18 cellular contexts compared by ENCODE assay signal in the genomic region with DNA sequence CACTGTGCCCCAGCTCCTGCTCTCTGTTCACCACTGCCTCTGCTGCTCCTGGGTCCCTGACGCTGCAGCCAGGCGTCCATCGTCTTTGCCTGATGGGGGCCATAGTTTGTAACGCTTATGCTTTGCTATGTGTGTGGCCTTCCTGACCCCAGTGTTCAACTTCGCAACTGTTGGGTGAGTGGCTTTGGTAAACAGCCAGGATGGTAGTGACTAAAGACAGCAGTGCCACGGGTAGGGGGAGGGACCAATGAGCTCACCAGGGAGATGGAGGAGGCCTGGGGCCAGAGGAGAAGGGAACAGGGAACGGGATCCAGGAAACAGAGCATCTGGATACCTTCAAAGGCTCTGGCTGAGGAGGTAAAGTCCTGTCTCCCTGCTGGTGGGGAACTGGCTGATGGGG.
DNase-seq lines count a peak whose midpoint lies in the region; ATAC-seq and TF ChIP-seq lines count a peak whose summit lies in the region.
"Had no signal": no experiment of that assay in that cellular context is flagged by ENCODE, and none has a peak within 500 bp of the region (broad histone marks: within the 10 kb centered on the region; RNA-seq: fewer than 3 reads in every experiment).

No MANE protein-coding gene starts in this region.

- H3K9ac ChIP-seq in neural progenitor cell = no peak overlapping the region

- in situ Hi-C loops in transverse colon (cut with MboI; ENCODE audit: low pct_ligation_motif_present in 1 of 4, low pct_unique_long_range_greater_than_20kb in 1 of 4, low sequenced_read_pairs in 3 of 4) = loop anchor here in 2 of 4 donors (10.0 kb wide), 1 partner anchor 139 kb away; a partner anchor contains a TSS

- H2AFZ ChIP-seq in neural progenitor cell (replicated peaks) = no peak overlapping the region

- no peaks in the 10 kb centered on the region for H3K36me3 Mint-ChIP-seq in neural progenitor cell
- H3K36me3 Mint-ChIP-seq: IgD-negative memory B cell had no signal

- peaks cover 8% of the 10 kb centered on the region for H3K4me1 ChIP-seq in neural progenitor cell
- H3K4me1 ChIP-seq in transverse colon = no peaks in the 10 kb centered on the region

- H3K4me3 ChIP-seq in epithelial cell of esophagus (ENCODE audit: low read length) (no peak overlapping the region), neural progenitor cell (no peak overlapping the region), transverse colon (no peak overlapping the region)
- H3K4me3 ChIP-seq: MG63 had no signal

- H3K27ac ChIP-seq in neural progenitor cell = no peak overlapping the region
- H3K27ac ChIP-seq in transverse colon = no peak overlapping the region
- H3K27ac ChIP-seq: C4-2B had no signal

- no peaks in the 10 kb centered on the region for H3K9me3 ChIP-seq in neural progenitor cell (ENCODE audit: low read depth)
- no peaks in the 10 kb centered on the region for H3K9me3 ChIP-seq in transverse colon

- no peaks in the 10 kb centered on the region for H4K20me1 ChIP-seq in neural progenitor cell (ENCODE audit: low read depth)

- H3K27me3 Mint-ChIP-seq in neural progenitor cell (ENCODE audit: insufficient read depth, low read depth) = no peaks in the 10 kb centered on the region
- H3K27me3 Mint-ChIP-seq: IgD-negative memory B cell had no signal

- peaks cover 5% of the 10 kb centered on the region for H3K4me1 Mint-ChIP-seq in neural progenitor cell
- H3K4me1 Mint-ChIP-seq: IgD-negative memory B cell had no signal

- TF ChIP-seq CTCF in epithelial cell of esophagus (IDR thresholded peaks at IDR 0.05; ENCODE audit: insufficient read depth, low read depth, low read length, missing control alignments) (no peak), neural progenitor cell (IDR thresholded peaks at IDR 0.05) (no peak), transverse colon (IDR thresholded peaks at IDR 0.05) (no peak)

- ATAC-seq in left colon = no peak
- ATAC-seq: Panc1 had no signal

- H3K27me3 ChIP-seq in neural progenitor cell (no peaks in the 10 kb centered on the region), transverse colon (no peaks in the 10 kb centered on the region)
- H3K27me3 ChIP-seq: MG63 had no signal

- no peak overlapping the region for H3K4me3 Mint-ChIP-seq in neural progenitor cell
- H3K4me3 Mint-ChIP-seq: IgD-negative memory B cell had no signal

- intact Hi-C loops in left colon (cut with DNase I, micrococcal nuclease) (loop anchor here in 1 of 2 donors (5.0 kb wide), 1 partner anchor 136 kb away; a partner anchor contains a TSS), transverse colon (cut with DNase I; ENCODE audit: low total_unique reads) (no loop called here)

- no peak for TF ChIP-seq EP300 in transverse colon (IDR thresholded peaks at IDR 0.05; ENCODE audit: low read depth)

- H3K36me3 ChIP-seq in neural progenitor cell (no peaks in the 10 kb centered on the region), transverse colon (no peaks in the 10 kb centered on the region)
- H3K36me3 ChIP-seq: MG63 had no signal

- H3F3A ChIP-seq in neural progenitor cell (ENCODE audit: low read depth) = no peaks in the 10 kb centered on the region

- H3K4me2 ChIP-seq in neural progenitor cell = no peak overlapping the region

- H3K79me2 ChIP-seq in neural progenitor cell (ENCODE audit: low read depth) = no peaks in the 10 kb centered on the region

- TF ChIP-seq POLR2A in transverse colon (IDR thresholded peaks at IDR 0.05) = no peak

- WGBS in transverse colon (ENCODE audit: low coverage in 1 of 2), 2 donors = 57 to 74% methylated on average over 1 to 7 of the region's 7 CpGs

- peak overlapping the region; percentile 17 for H3K27ac Mint-ChIP-seq in neural progenitor cell
- H3K27ac Mint-ChIP-seq: IgD-negative memory B cell had no signal

- DNase-seq in EL (peak; percentile 35), LHCN-M2 (ENCODE audit: low read depth) (peak; percentile 2), epithelial cell of esophagus (ENCODE audit: low read depth) (peak; percentile 29), neural progenitor cell (ENCODE audit: low spot score) (no peak), left colon (no peak), transverse colon (no peak), NCI-H2081 (lab: John Stamatoyannopoulos, UW) (no peak)
- no peak for DNase-seq in central memory CD4-positive, alpha-beta T cell
- DNase-seq: HCEC 1CT, MG63, NCI-H1417, NCI-H187, NCI-H2227 treated with DMSO at 0.1 percent for 48 hours, NCI-H510A, NCI-H748 treated with DMSO at 0.1 percent for 48 hours had no signal

- no peaks in the 10 kb centered on the region for H3K9me3 Mint-ChIP-seq in neural progenitor cell

Comparison
In these comparisons a context has a peak if more than half of its experiments do, and no peak if none do; other contexts are left out.
1. DNase-seq: peak in EL (single experiment), LHCN-M2 (single experiment) and epithelial cell of esophagus (single experiment); none in neural progenitor cell (single experiment), left colon (0 of 2), transverse colon (single experiment), NCI-H2081 (0 of 2) and central memory CD4-positive, alpha-beta T cell (single experiment).